Comparison of ENCODE assay signal across 1 cellular context in genomic region chr9:94825620-94825958, GRCh38.
TF ChIP-seq lines count a peak whose summit lies in the region.

No MANE protein-coding gene starts in this region.

TF ChIP-seq in HepG2, 621 proteins besides CTCF, POLR2A, EP300 and RAD21 (continued from another document):
- TF ChIP-seq NFAT5 (CRISPR knock-in tag; IDR thresholded peaks at IDR 0.05) (no peak), PBX2 (CRISPR knock-in tag; IDR thresholded peaks at IDR 0.05) (no peak), SCMH1 (CRISPR knock-in tag; IDR thresholded peaks at IDR 0.05; ENCODE audit: borderline replicate concordance) (no peak), ATF7 (IDR thresholded peaks at IDR 0.05) (no peak), ATF7 (CRISPR knock-in tag; IDR thresholded peaks at IDR 0.05) (no peak), CENPBD1 (CRISPR knock-in tag; IDR thresholded peaks at IDR 0.05; ENCODE audit: borderline replicate concordance, low read depth) (no peak), TBP (CRISPR knock-in tag; IDR thresholded peaks at IDR 0.05) (no peak)
